ENCODE assay signal across 1 cellular context in the genomic region with DNA sequence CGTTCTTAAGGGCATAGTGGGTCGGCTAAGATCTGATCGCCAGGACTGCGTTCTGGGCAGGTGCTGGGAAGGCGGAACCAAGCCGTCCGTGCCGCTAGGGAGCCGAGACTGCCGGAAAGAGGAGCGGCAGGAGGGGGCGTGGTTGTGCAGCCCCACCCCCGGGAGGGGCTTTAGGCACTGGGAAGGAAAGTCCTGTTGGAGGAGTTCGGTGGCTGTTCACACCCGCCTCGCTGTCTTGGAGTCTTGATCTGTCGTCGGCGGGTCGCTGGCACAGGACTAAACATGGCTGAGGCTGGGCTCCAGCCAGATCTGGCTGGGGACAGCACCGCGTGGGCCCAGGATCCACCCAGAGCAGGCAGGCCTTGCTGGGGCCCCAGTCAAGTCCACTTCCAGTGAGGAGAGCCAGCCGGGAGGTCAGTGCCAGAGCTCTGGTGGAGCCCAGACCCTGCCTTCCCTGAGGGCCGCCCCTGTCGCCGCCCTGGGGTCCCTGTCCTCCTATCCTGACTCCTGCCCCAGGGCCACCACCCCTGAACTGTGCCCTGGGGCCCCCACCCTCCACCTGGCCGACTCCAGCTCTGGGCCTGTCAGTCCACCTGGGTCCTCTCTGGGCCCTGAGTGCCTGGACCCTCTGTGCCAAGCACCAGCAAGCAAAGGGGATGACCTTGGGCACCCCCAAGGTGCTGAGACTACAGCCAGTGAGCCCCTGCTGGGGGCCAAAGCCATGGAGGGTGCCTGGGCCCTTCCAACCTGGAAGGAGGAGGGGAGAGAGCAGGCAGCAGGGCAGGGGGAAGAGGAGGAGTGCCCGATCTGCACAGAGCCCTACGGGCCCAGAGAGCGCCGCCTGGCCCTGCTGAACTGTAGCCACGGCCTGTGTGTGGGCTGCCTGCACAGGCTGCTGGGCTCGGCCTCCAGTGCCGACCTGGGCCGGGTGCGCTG.
TF ChIP-seq lines count a peak whose summit lies in the region.

No MANE protein-coding gene starts in this region.

TF ChIP-seq in HEK293, 187 proteins besides CTCF, POLR2A, EP300 and RAD21 (continued from another document and continues in another):
- TF ChIP-seq ZNF140 (tag by site-specific recombination; IDR thresholded peaks at IDR 0.05) (no peak), FEZF1 (tag by site-specific recombination; IDR thresholded peaks at IDR 0.05) (no peak), KLF7 (tag by site-specific recombination; IDR thresholded peaks at IDR 0.05; ENCODE audit: borderline replicate concordance) (no peak), ZFHX2 (tag by site-specific recombination; conservative IDR thresholded peaks at IDR 0.05) (peak; percentile 45), WT1 (tag by site-specific recombination; IDR thresholded peaks at IDR 0.05) (no peak), SP7 (tag by site-specific recombination; IDR thresholded peaks at IDR 0.05) (peak; percentile 23; the same call in 1 of the 2 replicates), ZBTB21 (tag by site-specific recombination; IDR thresholded peaks at IDR 0.05) (no peak), ZNF626 (tag by site-specific recombination; IDR thresholded peaks at IDR 0.05) (no peak), EGR2 (tag by site-specific recombination; IDR thresholded peaks at IDR 0.05; ENCODE audit: low read depth) (peak; percentile 47; the same call in 1 of the 2 replicates), ZNF10 (tag by site-specific recombination; IDR thresholded peaks at IDR 0.05) (no peak), GLI4 (tag by site-specific recombination; IDR thresholded peaks at IDR 0.05) (no peak), KLF8 (tag by site-specific recombination; IDR thresholded peaks at IDR 0.05) (peak; percentile 61; the same call in 1 of the 2 replicates), ZNF530 (tag by site-specific recombination; IDR thresholded peaks at IDR 0.05; ENCODE audit: low read depth) (no peak), ZNF175 (tag by site-specific recombination; IDR thresholded peaks at IDR 0.05) (no peak), ZNF571 (tag by site-specific recombination; IDR thresholded peaks at IDR 0.05) (no peak), ZNF664 (tag by site-specific recombination; IDR thresholded peaks at IDR 0.05) (no peak), ZNF785 (tag by site-specific recombination; IDR thresholded peaks at IDR 0.05) (no peak), ZNF792 (tag by site-specific recombination; IDR thresholded peaks at IDR 0.05) (no peak), ZNF629 (tag by site-specific recombination; IDR thresholded peaks at IDR 0.05) (no peak), GLI2 (tag by site-specific recombination; IDR thresholded peaks at IDR 0.05; ENCODE audit: borderline replicate concordance, low read depth) (no peak), ZNF529 (tag by site-specific recombination; IDR thresholded peaks at IDR 0.05; ENCODE audit: insufficient replicate concordance) (no peak), ZNF558 (tag by site-specific recombination; IDR thresholded peaks at IDR 0.05) (no peak), ZNF747 (tag by site-specific recombination; IDR thresholded peaks at IDR 0.05) (no peak), ZNF239 (tag by site-specific recombination; IDR thresholded peaks at IDR 0.05) (no peak), ZNF292 (tag by site-specific recombination; IDR thresholded peaks at IDR 0.05; ENCODE audit: borderline replicate concordance, low read depth) (no peak), ZNF354C (tag by site-specific recombination; IDR thresholded peaks at IDR 0.05; ENCODE audit: borderline replicate concordance, low read depth) (no peak), ZNF777 (tag by site-specific recombination; IDR thresholded peaks at IDR 0.05; ENCODE audit: borderline replicate concordance) (no peak), ZNF600 (tag by site-specific recombination; IDR thresholded peaks at IDR 0.05) (peak; percentile 91), ZNF341 (tag by site-specific recombination; IDR thresholded peaks at IDR 0.05; ENCODE audit: low read depth) (peak; percentile 25; the same call in 1 of the 2 replicates), ZBTB7A (tag by site-specific recombination; IDR thresholded peaks at IDR 0.05; ENCODE audit: low read depth) (no peak), ZBTB17 (tag by site-specific recombination; IDR thresholded peaks at IDR 0.05) (peak; percentile 89), ZNF501 (tag by site-specific recombination; IDR thresholded peaks at IDR 0.05) (no peak), ZSCAN23 (tag by site-specific recombination; IDR thresholded peaks at IDR 0.05) (no peak)
- TF ChIP-seq, protein P1, sequence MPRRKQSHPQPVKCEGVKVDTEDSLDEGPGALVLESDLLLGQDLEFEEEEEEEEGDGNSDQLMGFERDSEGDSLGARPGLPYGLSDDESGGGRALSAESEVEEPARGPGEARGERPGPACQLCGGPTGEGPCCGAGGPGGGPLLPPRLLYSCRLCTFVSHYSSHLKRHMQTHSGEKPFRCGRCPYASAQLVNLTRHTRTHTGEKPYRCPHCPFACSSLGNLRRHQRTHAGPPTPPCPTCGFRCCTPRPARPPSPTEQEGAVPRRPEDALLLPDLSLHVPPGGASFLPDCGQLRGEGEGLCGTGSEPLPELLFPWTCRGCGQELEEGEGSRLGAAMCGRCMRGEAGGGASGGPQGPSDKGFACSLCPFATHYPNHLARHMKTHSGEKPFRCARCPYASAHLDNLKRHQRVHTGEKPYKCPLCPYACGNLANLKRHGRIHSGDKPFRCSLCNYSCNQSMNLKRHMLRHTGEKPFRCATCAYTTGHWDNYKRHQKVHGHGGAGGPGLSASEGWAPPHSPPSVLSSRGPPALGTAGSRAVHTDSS (tag by site-specific recombination; IDR thresholded peaks at IDR 0.05): no peak
- TF ChIP-seq, protein P2, sequence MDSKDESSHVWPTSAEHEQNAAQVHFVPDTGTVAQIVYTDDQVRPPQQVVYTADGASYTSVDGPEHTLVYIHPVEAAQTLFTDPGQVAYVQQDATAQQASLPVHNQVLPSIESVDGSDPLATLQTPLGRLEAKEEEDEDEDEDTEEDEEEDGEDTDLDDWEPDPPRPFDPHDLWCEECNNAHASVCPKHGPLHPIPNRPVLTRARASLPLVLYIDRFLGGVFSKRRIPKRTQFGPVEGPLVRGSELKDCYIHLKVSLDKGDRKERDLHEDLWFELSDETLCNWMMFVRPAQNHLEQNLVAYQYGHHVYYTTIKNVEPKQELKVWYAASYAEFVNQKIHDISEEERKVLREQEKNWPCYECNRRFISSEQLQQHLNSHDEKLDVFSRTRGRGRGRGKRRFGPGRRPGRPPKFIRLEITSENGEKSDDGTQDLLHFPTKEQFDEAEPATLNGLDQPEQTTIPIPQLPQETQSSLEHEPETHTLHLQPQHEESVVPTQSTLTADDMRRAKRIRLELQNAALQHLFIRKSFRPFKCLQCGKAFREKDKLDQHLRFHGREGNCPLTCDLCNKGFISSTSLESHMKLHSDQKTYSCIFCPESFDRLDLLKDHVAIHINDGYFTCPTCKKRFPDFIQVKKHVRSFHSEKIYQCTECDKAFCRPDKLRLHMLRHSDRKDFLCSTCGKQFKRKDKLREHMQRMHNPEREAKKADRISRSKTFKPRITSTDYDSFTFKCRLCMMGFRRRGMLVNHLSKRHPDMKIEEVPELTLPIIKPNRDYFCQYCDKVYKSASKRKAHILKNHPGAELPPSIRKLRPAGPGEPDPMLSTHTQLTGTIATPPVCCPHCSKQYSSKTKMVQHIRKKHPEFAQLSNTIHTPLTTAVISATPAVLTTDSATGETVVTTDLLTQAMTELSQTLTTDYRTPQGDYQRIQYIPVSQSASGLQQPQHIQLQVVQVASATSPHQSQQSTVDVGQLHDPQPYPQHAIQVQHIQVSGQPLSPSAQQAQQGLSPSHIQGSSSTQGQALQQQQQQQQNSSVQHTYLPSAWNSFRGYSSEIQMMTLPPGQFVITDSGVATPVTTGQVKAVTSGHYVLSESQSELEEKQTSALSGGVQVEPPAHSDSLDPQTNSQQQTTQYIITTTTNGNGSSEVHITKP (tag by site-specific recombination; IDR thresholded peaks at IDR 0.05): peak; percentile 61; the same call in 1 of the 2 replicates
- TF ChIP-seq, protein P3, sequence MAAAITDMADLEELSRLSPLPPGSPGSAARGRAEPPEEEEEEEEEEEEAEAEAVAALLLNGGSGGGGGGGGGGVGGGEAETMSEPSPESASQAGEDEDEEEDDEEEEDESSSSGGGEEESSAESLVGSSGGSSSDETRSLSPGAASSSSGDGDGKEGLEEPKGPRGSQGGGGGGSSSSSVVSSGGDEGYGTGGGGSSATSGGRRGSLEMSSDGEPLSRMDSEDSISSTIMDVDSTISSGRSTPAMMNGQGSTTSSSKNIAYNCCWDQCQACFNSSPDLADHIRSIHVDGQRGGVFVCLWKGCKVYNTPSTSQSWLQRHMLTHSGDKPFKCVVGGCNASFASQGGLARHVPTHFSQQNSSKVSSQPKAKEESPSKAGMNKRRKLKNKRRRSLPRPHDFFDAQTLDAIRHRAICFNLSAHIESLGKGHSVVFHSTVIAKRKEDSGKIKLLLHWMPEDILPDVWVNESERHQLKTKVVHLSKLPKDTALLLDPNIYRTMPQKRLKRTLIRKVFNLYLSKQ (tag by site-specific recombination; IDR thresholded peaks at IDR 0.05; ENCODE audit: borderline replicate concordance): no peak
- TF ChIP-seq, protein P4, sequence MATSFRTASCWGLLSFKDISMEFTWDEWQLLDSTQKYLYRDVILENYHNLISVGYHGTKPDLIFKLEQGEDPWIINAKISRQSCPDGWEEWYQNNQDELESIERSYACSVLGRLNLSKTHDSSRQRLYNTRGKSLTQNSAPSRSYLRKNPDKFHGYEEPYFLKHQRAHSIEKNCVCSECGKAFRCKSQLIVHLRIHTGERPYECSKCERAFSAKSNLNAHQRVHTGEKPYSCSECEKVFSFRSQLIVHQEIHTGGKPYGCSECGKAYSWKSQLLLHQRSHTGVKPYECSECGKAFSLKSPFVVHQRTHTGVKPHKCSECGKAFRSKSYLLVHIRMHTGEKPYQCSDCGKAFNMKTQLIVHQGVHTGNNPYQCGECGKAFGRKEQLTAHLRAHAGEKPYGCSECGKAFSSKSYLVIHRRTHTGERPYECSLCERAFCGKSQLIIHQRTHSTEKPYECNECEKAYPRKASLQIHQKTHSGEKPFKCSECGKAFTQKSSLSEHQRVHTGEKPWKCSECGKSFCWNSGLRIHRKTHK (tag by site-specific recombination; IDR thresholded peaks at IDR 0.05): no peak
- TF ChIP-seq, protein P5, sequence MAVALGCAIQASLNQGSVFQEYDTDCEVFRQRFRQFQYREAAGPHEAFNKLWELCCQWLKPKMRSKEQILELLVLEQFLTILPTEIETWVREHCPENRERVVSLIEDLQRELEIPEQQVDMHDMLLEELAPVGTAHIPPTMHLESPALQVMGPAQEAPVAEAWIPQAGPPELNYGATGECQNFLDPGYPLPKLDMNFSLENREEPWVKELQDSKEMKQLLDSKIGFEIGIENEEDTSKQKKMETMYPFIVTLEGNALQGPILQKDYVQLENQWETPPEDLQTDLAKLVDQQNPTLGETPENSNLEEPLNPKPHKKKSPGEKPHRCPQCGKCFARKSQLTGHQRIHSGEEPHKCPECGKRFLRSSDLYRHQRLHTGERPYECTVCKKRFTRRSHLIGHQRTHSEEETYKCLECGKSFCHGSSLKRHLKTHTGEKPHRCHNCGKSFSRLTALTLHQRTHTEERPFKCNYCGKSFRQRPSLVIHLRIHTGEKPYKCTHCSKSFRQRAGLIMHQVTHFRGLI (tag by site-specific recombination; IDR thresholded peaks at IDR 0.05): 0 out of 2 replicates have a peak, but pooled peaks have one; percentile 34
- TF ChIP-seq, protein P6, sequence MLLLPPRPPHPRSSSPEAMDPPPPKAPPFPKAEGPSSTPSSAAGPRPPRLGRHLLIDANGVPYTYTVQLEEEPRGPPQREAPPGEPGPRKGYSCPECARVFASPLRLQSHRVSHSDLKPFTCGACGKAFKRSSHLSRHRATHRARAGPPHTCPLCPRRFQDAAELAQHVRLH (tag by site-specific recombination; IDR thresholded peaks at IDR 0.05): no peak
- TF ChIP-seq, protein P7, sequence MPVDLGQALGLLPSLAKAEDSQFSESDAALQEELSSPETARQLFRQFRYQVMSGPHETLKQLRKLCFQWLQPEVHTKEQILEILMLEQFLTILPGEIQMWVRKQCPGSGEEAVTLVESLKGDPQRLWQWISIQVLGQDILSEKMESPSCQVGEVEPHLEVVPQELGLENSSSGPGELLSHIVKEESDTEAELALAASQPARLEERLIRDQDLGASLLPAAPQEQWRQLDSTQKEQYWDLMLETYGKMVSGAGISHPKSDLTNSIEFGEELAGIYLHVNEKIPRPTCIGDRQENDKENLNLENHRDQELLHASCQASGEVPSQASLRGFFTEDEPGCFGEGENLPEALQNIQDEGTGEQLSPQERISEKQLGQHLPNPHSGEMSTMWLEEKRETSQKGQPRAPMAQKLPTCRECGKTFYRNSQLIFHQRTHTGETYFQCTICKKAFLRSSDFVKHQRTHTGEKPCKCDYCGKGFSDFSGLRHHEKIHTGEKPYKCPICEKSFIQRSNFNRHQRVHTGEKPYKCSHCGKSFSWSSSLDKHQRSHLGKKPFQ (tag by site-specific recombination; IDR thresholded peaks at IDR 0.05): peak; percentile 94
- TF ChIP-seq, protein P8, sequence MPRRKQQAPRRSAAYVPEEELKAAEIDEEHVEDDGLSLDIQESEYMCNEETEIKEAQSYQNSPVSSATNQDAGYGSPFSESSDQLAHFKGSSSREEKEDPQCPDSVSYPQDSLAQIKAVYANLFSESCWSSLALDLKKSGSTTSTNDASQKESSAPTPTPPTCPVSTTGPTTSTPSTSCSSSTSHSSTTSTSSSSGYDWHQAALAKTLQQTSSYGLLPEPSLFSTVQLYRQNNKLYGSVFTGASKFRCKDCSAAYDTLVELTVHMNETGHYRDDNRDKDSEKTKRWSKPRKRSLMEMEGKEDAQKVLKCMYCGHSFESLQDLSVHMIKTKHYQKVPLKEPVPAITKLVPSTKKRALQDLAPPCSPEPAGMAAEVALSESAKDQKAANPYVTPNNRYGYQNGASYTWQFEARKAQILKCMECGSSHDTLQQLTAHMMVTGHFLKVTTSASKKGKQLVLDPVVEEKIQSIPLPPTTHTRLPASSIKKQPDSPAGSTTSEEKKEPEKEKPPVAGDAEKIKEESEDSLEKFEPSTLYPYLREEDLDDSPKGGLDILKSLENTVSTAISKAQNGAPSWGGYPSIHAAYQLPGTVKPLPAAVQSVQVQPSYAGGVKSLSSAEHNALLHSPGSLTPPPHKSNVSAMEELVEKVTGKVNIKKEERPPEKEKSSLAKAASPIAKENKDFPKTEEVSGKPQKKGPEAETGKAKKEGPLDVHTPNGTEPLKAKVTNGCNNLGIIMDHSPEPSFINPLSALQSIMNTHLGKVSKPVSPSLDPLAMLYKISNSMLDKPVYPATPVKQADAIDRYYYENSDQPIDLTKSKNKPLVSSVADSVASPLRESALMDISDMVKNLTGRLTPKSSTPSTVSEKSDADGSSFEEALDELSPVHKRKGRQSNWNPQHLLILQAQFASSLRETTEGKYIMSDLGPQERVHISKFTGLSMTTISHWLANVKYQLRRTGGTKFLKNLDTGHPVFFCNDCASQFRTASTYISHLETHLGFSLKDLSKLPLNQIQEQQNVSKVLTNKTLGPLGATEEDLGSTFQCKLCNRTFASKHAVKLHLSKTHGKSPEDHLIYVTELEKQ (tag by site-specific recombination; IDR thresholded peaks at IDR 0.05; ENCODE audit: borderline replicate concordance): no peak
- TF ChIP-seq, protein P9, sequence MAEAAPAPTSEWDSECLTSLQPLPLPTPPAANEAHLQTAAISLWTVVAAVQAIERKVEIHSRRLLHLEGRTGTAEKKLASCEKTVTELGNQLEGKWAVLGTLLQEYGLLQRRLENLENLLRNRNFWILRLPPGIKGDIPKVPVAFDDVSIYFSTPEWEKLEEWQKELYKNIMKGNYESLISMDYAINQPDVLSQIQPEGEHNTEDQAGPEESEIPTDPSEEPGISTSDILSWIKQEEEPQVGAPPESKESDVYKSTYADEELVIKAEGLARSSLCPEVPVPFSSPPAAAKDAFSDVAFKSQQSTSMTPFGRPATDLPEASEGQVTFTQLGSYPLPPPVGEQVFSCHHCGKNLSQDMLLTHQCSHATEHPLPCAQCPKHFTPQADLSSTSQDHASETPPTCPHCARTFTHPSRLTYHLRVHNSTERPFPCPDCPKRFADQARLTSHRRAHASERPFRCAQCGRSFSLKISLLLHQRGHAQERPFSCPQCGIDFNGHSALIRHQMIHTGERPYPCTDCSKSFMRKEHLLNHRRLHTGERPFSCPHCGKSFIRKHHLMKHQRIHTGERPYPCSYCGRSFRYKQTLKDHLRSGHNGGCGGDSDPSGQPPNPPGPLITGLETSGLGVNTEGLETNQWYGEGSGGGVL (tag by site-specific recombination; IDR thresholded peaks at IDR 0.05): no peak
